Comparison of ENCODE assay signal across 8 cellular contexts in genomic region chr5:74866653-74867162, GRCh38. TPM values are rescaled to one million over a fixed set of nuclear protein-coding genes. Genes with fewer than 3 reads are reported as not detected.
DNase-seq lines count a peak whose midpoint lies in the region; FAIRE-seq and TF ChIP-seq lines count a peak whose summit lies in the region.

No MANE protein-coding gene starts in this region.

- TF ChIP-seq CTCF in bronchial epithelial cell (IDR thresholded peaks at IDR 0.05; ENCODE audit: insufficient read depth, low read length, severe bottlenecking) (no peak), lower leg skin (IDR thresholded peaks at IDR 0.05) (no peak), tibial nerve (IDR thresholded peaks at IDR 0.05) (no peak)

- H3K4me1 ChIP-seq in HUES6 (ENCODE audit: control insufficient read depth, insufficient read depth, low read length) (peaks cover 52% of the 10 kb centered on the region), tibial nerve (peaks cover 0 to 12% (median 5%) of the 10 kb centered on the region in 4 donors)

- H3K36me3 ChIP-seq in HUES6 (ENCODE audit: control insufficient read depth, insufficient read depth, low read length) (no peaks in the 10 kb centered on the region), bronchial epithelial cell (ENCODE audit: control insufficient read depth, insufficient read depth, low read length) (no peaks in the 10 kb centered on the region), tibial nerve (no peaks in the 10 kb centered on the region)

- H3K27me3 ChIP-seq in HUES6 (ENCODE audit: control insufficient read depth, insufficient read depth, low read length) (no peaks in the 10 kb centered on the region), bronchial epithelial cell (ENCODE audit: control insufficient read depth, insufficient read depth, low read length) (no peaks in the 10 kb centered on the region), tibial nerve (peaks cover 0 to 37% of the 10 kb centered on the region in 2 donors)

- WGBS in lower leg skin, 2 donors, result 37 to 39% methylated on average over 29 of the region's 29 CpGs
- 26 to 29% methylated on average over 27 to 29 of the region's 29 CpGs for WGBS in tibial nerve, 2 donors

- H3K27ac ChIP-seq in HUES6 (ENCODE audit: low read depth, low read length) (peak overlapping the region; percentile 81; the same call in 1 of the 2 replicates), tibial nerve (peak overlapping the region in 1 of 4 donors; percentile 80)

- H3K9me3 ChIP-seq in HUES6 (ENCODE audit: control insufficient read depth, insufficient read depth, low read depth, low read length), result no peaks in the 10 kb centered on the region
- no peaks in the 10 kb centered on the region for H3K9me3 ChIP-seq in tibial nerve

- no peak for TF ChIP-seq EP300 in tibial nerve (IDR thresholded peaks at IDR 0.05)

- peak; percentile 18 for DNase-seq in ELR (ENCODE audit: low read depth)
- DNase-seq in bronchial epithelial cell (ENCODE audit: low read depth), result no peak
- no peak for DNase-seq in lower leg skin (ENCODE audit: low spot score in 2 of 2)
- DNase-seq in tibial nerve (ENCODE audit: low spot score in 2 of 2), result no peak
- DNase-seq in middle frontal gyrus (ENCODE audit: extremely low spot score, low spot score), result no peak
- no peak for DNase-seq in NCI-H1092 treated with DMSO at 0.1 percent for 48 hours (lab: John Stamatoyannopoulos, UW)
- DNase-seq in dedifferentiated amniotic fluid mesenchymal stem cell (ENCODE audit: extremely low spot score), result no peak

- H3K9ac ChIP-seq in HUES6 (ENCODE audit: low read length), result peak overlapping the region; percentile 94

- no peak for FAIRE-seq in bronchial epithelial cell (lab: Jason Lieb, UNC)

- peak overlapping the region; percentile 86 for H3K4me3 ChIP-seq in HUES6 (ENCODE audit: low read depth, low read length)
- peak overlapping the region; percentile 89 for H3K4me3 ChIP-seq in bronchial epithelial cell (ENCODE audit: low read depth, low read length)
- peak overlapping the region; percentile 44 for H3K4me3 ChIP-seq in lower leg skin (ENCODE audit: low read depth, poor library complexity, severe bottlenecking)
- peak overlapping the region in 3 of 4 donors; percentile 44 to 70 (median 47) for H3K4me3 ChIP-seq in tibial nerve

- TF ChIP-seq POLR2A in lower leg skin (IDR thresholded peaks at IDR 0.05) (no peak), tibial nerve (IDR thresholded peaks at IDR 0.05) (no peak)

- intact Hi-C loops in lower leg skin (cut with DNase I; ENCODE audit: low total_unique reads), result no loop called here

RNA-seq across cellular contexts. Expression of gene FAM169A, which starts 0.5 kb away (rescaled TPM):
- 12.1 and 21.5 TPM in 2 replicates for total RNA-seq in bronchial epithelial cell
- total RNA-seq in lower leg skin, result 1 to 10 TPM in 2 of 4 donors, under 1 TPM in 2; 0.08 to 2.9 (median 0.85) TPM
- total RNA-seq in tibial nerve, result 10 to 100 TPM in 2 of 4 donors, 1 to 10 TPM in 2; 5.9 to 15.3 (median 10.8) TPM
